8 cellular contexts compared by ENCODE assay signal in the genomic region with DNA sequence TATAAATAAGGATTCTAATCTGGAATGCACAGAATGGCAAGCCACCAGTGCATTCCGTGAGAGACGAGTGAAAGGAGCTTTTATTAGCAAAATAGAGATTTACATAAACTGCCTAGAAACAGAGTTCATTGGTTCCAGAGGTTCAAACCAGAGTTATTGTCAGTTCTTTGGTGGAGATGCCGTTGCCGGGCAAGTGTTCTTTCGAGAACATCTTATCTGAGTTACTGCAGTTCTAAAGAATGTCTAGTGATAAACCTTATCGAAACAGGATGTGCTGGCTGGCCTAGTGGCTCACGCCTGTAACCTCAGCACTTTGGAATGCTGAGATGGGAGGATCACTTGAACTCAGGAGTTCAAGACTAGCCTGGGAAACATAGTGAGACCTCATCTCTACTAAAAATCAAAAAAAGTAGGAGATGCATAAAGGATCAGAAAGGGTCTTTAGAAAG. TPM values are rescaled to one million over a fixed set of nuclear protein-coding genes. Genes with fewer than 3 reads are reported as not detected.
DNase-seq lines count a peak whose midpoint lies in the region; ATAC-seq and TF ChIP-seq lines count a peak whose summit lies in the region.

No MANE protein-coding gene starts in this region.

- POLR2A ChIA-PET in BJ (lab: Charles Lee) (no interaction called here), RWPE1 (lab: Yijun Ruan, JAX; ENCODE audit: low non-redundant PET) (no interaction called here)

- no peak overlapping the region for H3K27ac ChIP-seq in RWPE1
- peak overlapping the region; percentile 62 for H3K27ac ChIP-seq in epithelial cell of prostate
- H3K27ac ChIP-seq in vagina = no peak overlapping the region

- TF ChIP-seq CTCF in BJ (IDR thresholded peaks at IDR 0.05; ENCODE audit: insufficient read depth, low read depth, low read length) (no peak), RWPE1 (conservative IDR thresholded peaks at IDR 0.05; ENCODE audit: low read depth) (no peak), vagina (IDR thresholded peaks at IDR 0.05) (no peak)

- H3K4me1 ChIP-seq in vagina = peaks cover 7% of the 10 kb centered on the region

- H3K36me3 ChIP-seq in BJ (ENCODE audit: control insufficient read depth, insufficient read depth, low read length) (no peaks in the 10 kb centered on the region), vagina (no peaks in the 10 kb centered on the region)

- CTCF ChIA-PET in BJ (lab: Yijun Ruan, JAX) (interaction anchor here (1.5 kb wide), 1 partner anchor 12 kb away, joined by 6 read pairs; no protein-coding TSS in a partner anchor), RWPE1 (lab: Yijun Ruan, JAX) (interaction anchor here (0.6 kb wide), 1 partner anchor 14 kb away, joined by 3 read pairs; no protein-coding TSS in a partner anchor)

- H3K27me3 ChIP-seq in BJ (ENCODE audit: control insufficient read depth, insufficient read depth, low read length) (no peaks in the 10 kb centered on the region), vagina (no peaks in the 10 kb centered on the region)

- intact Hi-C loops in vagina (cut with DNase I) = no loop called here

- peak; percentile 52 for ATAC-seq in GM21526 (IDR thresholded peaks at IDR 0.05; ENCODE audit: low FRiP score, unreplicated experiment)
- no peak for ATAC-seq in HG02981 (IDR thresholded peaks at IDR 0.05; ENCODE audit: unreplicated experiment)

- no peaks in the 10 kb centered on the region for H3K9me3 ChIP-seq in vagina

- H3K4me3 ChIP-seq in BJ (ENCODE audit: low read depth, low read length) = no peak overlapping the region
- H3K4me3 ChIP-seq in vagina = no peak overlapping the region

- no peak for TF ChIP-seq POLR2A in vagina (IDR thresholded peaks at IDR 0.05)

- peak; percentile 84 for DNase-seq in BJ (ENCODE audit: low read depth)
- DNase-seq in RWPE1 (ENCODE audit: low spot score) = peak; percentile 80
- peak; percentile 79 for DNase-seq in epithelial cell of prostate (ENCODE audit: low read depth, low spot score)
- DNase-seq in midbrain (lab: John Stamatoyannopoulos, UW) = peak; percentile 69
- DNase-seq in vagina (ENCODE audit: extremely low spot score in 2 of 2) = no peak
- DNase-seq in NCI-H1694 (lab: John Stamatoyannopoulos, UW) = no peak

RNA-seq across cellular contexts. Expression of a gene that starts 19.8 kb away (rescaled TPM):
- polyA plus RNA-seq in BJ (2011; rRNA removed) = 8.6 and 13.0 TPM in 2 replicates
- 8.0 and 9.6 TPM in 2 replicates for polyA minus RNA-seq in BJ (2011; rRNA and poly(A)+ RNA removed)
- total RNA-seq in vagina = 29.7 TPM

RNA-seq across cellular contexts. Expression of a gene that starts 27.1 kb away (rescaled TPM):
- 1,389 and 2,073 TPM in 2 replicates for polyA plus RNA-seq in BJ (2011; rRNA removed)
- 481 and 777 TPM in 2 replicates for polyA minus RNA-seq in BJ (2011; rRNA and poly(A)+ RNA removed)
- 1,502 TPM for total RNA-seq in vagina

Comparison
In these comparisons a context has a peak if more than half of its experiments do, and no peak if none do; other contexts are left out.
1. DNase-seq: peak in BJ (single experiment), RWPE1 (single experiment), epithelial cell of prostate (single experiment) and midbrain (single experiment); none in vagina (0 of 2) and NCI-H1694 (single experiment).